In genomic region chr17:27805520-27806146, GRCh38 we compare ENCODE assay signal across 8 cellular contexts. TPM values are rescaled to one million over a fixed set of nuclear protein-coding genes. Genes with fewer than 3 reads are reported as not detected.
A peak's percentile ranks its signal among the peaks of the same experiment; 100 is the strongest.
DNase-seq lines count a peak whose midpoint lies in the region; ATAC-seq and TF ChIP-seq lines count a peak whose summit lies in the region.

No MANE protein-coding gene starts in this region.

- H3K27ac Mint-ChIP-seq in CD8-positive, alpha-beta T cell = peak overlapping the region; percentile 94
- H3K27ac Mint-ChIP-seq in activated T-helper 1 cell treated with anti-CD3 and anti-CD28 coated beads, Interleukin-12 subunit alpha, Interleukin-12 subunit beta, Interleukin-2, Interleukin-4 antibody, amounts not matched to agents 30 ng/mL and 10 ng/mL and 1 ng/mL, durations not matched to agents 14 hours and 24 hours and 36 hours = peak overlapping the region; percentile 91
- peak overlapping the region; percentile 53 for H3K27ac Mint-ChIP-seq in neural crest cell (ENCODE audit: unreplicated experiment)
- H3K27ac Mint-ChIP-seq in stimulated activated naive CD8-positive, alpha-beta T cell treated with anti-CD3 and anti-CD28 coated beads, Interleukin-15, Interleukin-2, amounts not matched to agents 100 ng/mL and 50 ng/mL, for 24 hours = peak overlapping the region; percentile 91

- peaks cover 27% of the 10 kb centered on the region for H3K4me1 Mint-ChIP-seq in CD8-positive, alpha-beta T cell (ENCODE audit: low read depth)
- peaks cover 40% of the 10 kb centered on the region for H3K4me1 Mint-ChIP-seq in activated T-helper 1 cell treated with anti-CD3 and anti-CD28 coated beads, Interleukin-12 subunit alpha, Interleukin-12 subunit beta, Interleukin-2, Interleukin-4 antibody, amounts not matched to agents 30 ng/mL and 10 ng/mL and 1 ng/mL, durations not matched to agents 14 hours and 24 hours and 36 hours (ENCODE audit: low read depth)
- peaks cover 8% of the 10 kb centered on the region for H3K4me1 Mint-ChIP-seq in neural crest cell
- peaks cover 46% of the 10 kb centered on the region for H3K4me1 Mint-ChIP-seq in stimulated activated naive CD8-positive, alpha-beta T cell treated with anti-CD3 and anti-CD28 coated beads, Interleukin-15, Interleukin-2, amounts not matched to agents 100 ng/mL and 50 ng/mL, for 24 hours (ENCODE audit: low read depth)

- H3K4me3 ChIP-seq in CD8-positive, alpha-beta T cell (ENCODE audit: low read depth, low read length) = peak overlapping the region; percentile 54
- peak overlapping the region; percentile 23 to 46 (median 40) for H3K4me3 ChIP-seq in Peyer's patch

- no peaks in the 10 kb centered on the region for H3K27me3 Mint-ChIP-seq in CD8-positive, alpha-beta T cell (ENCODE audit: low read depth)
- H3K27me3 Mint-ChIP-seq in activated T-helper 1 cell treated with anti-CD3 and anti-CD28 coated beads, Interleukin-12 subunit alpha, Interleukin-12 subunit beta, Interleukin-2, Interleukin-4 antibody, amounts not matched to agents 30 ng/mL and 10 ng/mL and 1 ng/mL, durations not matched to agents 14 hours and 24 hours and 36 hours (ENCODE audit: insufficient read depth) = peaks cover 5% of the 10 kb centered on the region
- peaks cover 17% of the 10 kb centered on the region for H3K27me3 Mint-ChIP-seq in neural crest cell (ENCODE audit: low read depth)
- no peaks in the 10 kb centered on the region for H3K27me3 Mint-ChIP-seq in stimulated activated naive CD8-positive, alpha-beta T cell treated with anti-CD3 and anti-CD28 coated beads, Interleukin-15, Interleukin-2, amounts not matched to agents 100 ng/mL and 50 ng/mL, for 24 hours

- DNase-seq in CD8-positive, alpha-beta T cell = peak; percentile 62 to 89 (median 78)
- DNase-seq in Peyer's patch = peak; percentile 84 to 94 (median 85)
- peak; percentile 76 for DNase-seq in activated T-helper 1 cell treated with anti-CD3 and anti-CD28 coated beads, Interleukin-12 subunit alpha, Interleukin-12 subunit beta, Interleukin-2, Interleukin-4 antibody, amounts not matched to agents 30 ng/mL and 10 ng/mL and 1 ng/mL, durations not matched to agents 14 hours and 24 hours and 36 hours (ENCODE audit: low spot score)
- peak; percentile 87 for DNase-seq in fibroblast of the conjunctiva (ENCODE audit: low read depth)
- DNase-seq in neural crest cell (ENCODE audit: low read depth, low spot score) = peak; percentile 84

- CTCF ChIA-PET in CD8-positive, alpha-beta T cell (lab: Charles Lee) = interaction anchor here (0.6 to 10.8 kb wide), 37 partner anchors 8 to 460 kb away, joined by 3 to 244 read pairs (median 4); partner anchors contain the start of gene LYRM9

- H3K36me3 Mint-ChIP-seq in CD8-positive, alpha-beta T cell = no peaks in the 10 kb centered on the region
- no peaks in the 10 kb centered on the region for H3K36me3 Mint-ChIP-seq in activated T-helper 1 cell treated with anti-CD3 and anti-CD28 coated beads, Interleukin-12 subunit alpha, Interleukin-12 subunit beta, Interleukin-2, Interleukin-4 antibody, amounts not matched to agents 30 ng/mL and 10 ng/mL and 1 ng/mL, durations not matched to agents 14 hours and 24 hours and 36 hours (ENCODE audit: low read depth)
- no peaks in the 10 kb centered on the region for H3K36me3 Mint-ChIP-seq in neural crest cell (ENCODE audit: low read depth)
- no peaks in the 10 kb centered on the region for H3K36me3 Mint-ChIP-seq in stimulated activated naive CD8-positive, alpha-beta T cell treated with anti-CD3 and anti-CD28 coated beads, Interleukin-15, Interleukin-2, amounts not matched to agents 100 ng/mL and 50 ng/mL, for 24 hours (ENCODE audit: low read depth)

- peaks cover 21% of the 10 kb centered on the region for H3K4me1 ChIP-seq in CD8-positive, alpha-beta T cell (ENCODE audit: insufficient read depth, low read length)
- peaks cover 5 to 37% (median 12%) of the 10 kb centered on the region in 4 donors for H3K4me1 ChIP-seq in Peyer's patch

- POLR2A ChIA-PET in CD8-positive, alpha-beta T cell (lab: Charles Lee) = interaction anchor here (0.8 to 6.0 kb wide), 5 partner anchors 21 to 236 kb away, joined by 3 to 60 read pairs (median 6); partner anchors contain the start of gene LYRM9

- intact Hi-C loops in CD8-positive, alpha-beta T cell (cut with DNase I, micrococcal nuclease) = loop anchor here (1.0 to 5.0 kb wide), 8 partner anchors 42 to 446 kb away; partner anchors contain the start of genes LYRM9 (in 2 of the 2) and NLK (in 1 of the 2)
- intact Hi-C loops in activated T-helper 1 cell treated with anti-CD3 and anti-CD28 coated beads, Interleukin-12 subunit alpha, Interleukin-12 subunit beta, Interleukin-2, Interleukin-4 antibody, amounts not matched to agents 30 ng/mL and 10 ng/mL and 1 ng/mL, durations not matched to agents 14 hours and 24 hours and 36 hours (cut with micrococcal nuclease) = loop anchor here (1.0 to 5.0 kb wide), 7 partner anchors 45 to 568 kb away; partner anchors contain the start of genes LYRM9 and TMEM97

- no peaks in the 10 kb centered on the region for H3K27me3 ChIP-seq in CD8-positive, alpha-beta T cell (ENCODE audit: insufficient read depth, low read length)
- H3K27me3 ChIP-seq in Peyer's patch = no peaks in the 10 kb centered on the region

- TF ChIP-seq POLR2A in Peyer's patch (IDR thresholded peaks at IDR 0.05) = no peak

- peak; percentile 69 for ATAC-seq in CD8-positive, alpha-beta T cell
- peak; percentile 37 for ATAC-seq in GM21390 (IDR thresholded peaks at IDR 0.05; ENCODE audit: unreplicated experiment)

- no peaks in the 10 kb centered on the region for H3K9me3 Mint-ChIP-seq in CD8-positive, alpha-beta T cell
- peaks cover 11% of the 10 kb centered on the region for H3K9me3 Mint-ChIP-seq in activated T-helper 1 cell treated with anti-CD3 and anti-CD28 coated beads, Interleukin-12 subunit alpha, Interleukin-12 subunit beta, Interleukin-2, Interleukin-4 antibody, amounts not matched to agents 30 ng/mL and 10 ng/mL and 1 ng/mL, durations not matched to agents 14 hours and 24 hours and 36 hours
- H3K9me3 Mint-ChIP-seq in neural crest cell = peaks cover 4% of the 10 kb centered on the region
- H3K9me3 Mint-ChIP-seq in stimulated activated naive CD8-positive, alpha-beta T cell treated with anti-CD3 and anti-CD28 coated beads, Interleukin-15, Interleukin-2, amounts not matched to agents 100 ng/mL and 50 ng/mL, for 24 hours = no peaks in the 10 kb centered on the region

- H3K9me3 ChIP-seq in CD8-positive, alpha-beta T cell (ENCODE audit: low read length) = no peaks in the 10 kb centered on the region
- H3K9me3 ChIP-seq in KOPT-K1 (ENCODE audit: insufficient read depth, low read length, poor library complexity, severe bottlenecking) = no peaks in the 10 kb centered on the region
- no peaks in the 10 kb centered on the region for H3K9me3 ChIP-seq in Peyer's patch

- H3K4me3 Mint-ChIP-seq in CD8-positive, alpha-beta T cell = peak overlapping the region; percentile 84
- peak overlapping the region; percentile 65 for H3K4me3 Mint-ChIP-seq in activated T-helper 1 cell treated with anti-CD3 and anti-CD28 coated beads, Interleukin-12 subunit alpha, Interleukin-12 subunit beta, Interleukin-2, Interleukin-4 antibody, amounts not matched to agents 30 ng/mL and 10 ng/mL and 1 ng/mL, durations not matched to agents 14 hours and 24 hours and 36 hours
- H3K4me3 Mint-ChIP-seq in neural crest cell = peak overlapping the region; percentile 17
- H3K4me3 Mint-ChIP-seq in stimulated activated naive CD8-positive, alpha-beta T cell treated with anti-CD3 and anti-CD28 coated beads, Interleukin-15, Interleukin-2, amounts not matched to agents 100 ng/mL and 50 ng/mL, for 24 hours = peak overlapping the region; percentile 68

- TF ChIP-seq CTCF in CD8-positive, alpha-beta T cell (IDR thresholded peaks at IDR 0.05) = peak; percentile 69
- TF ChIP-seq CTCF in Peyer's patch (IDR thresholded peaks at IDR 0.05) (peak; percentile 81 to 94 (median 91)), neural crest cell (conservative IDR thresholded peaks at IDR 0.05) (peak; percentile 88)

- peak overlapping the region; percentile 24 for H3K27ac ChIP-seq in CD8-positive, alpha-beta T cell (ENCODE audit: low read depth, low read length)
- H3K27ac ChIP-seq in KOPT-K1 (ENCODE audit: low read depth, low read length, poor library complexity, severe bottlenecking) (peak overlapping the region; percentile 56), Peyer's patch (peak overlapping the region; percentile 61 to 79 (median 71))

- H3K36me3 ChIP-seq in CD8-positive, alpha-beta T cell (ENCODE audit: insufficient read depth, low read length) = no peaks in the 10 kb centered on the region
- H3K36me3 ChIP-seq in KOPT-K1 (ENCODE audit: insufficient read depth, low read length) = no peaks in the 10 kb centered on the region
- no peaks in the 10 kb centered on the region for H3K36me3 ChIP-seq in Peyer's patch

RNA-seq across cellular contexts. Expression of gene NOS2, which starts 5.3 kb away (rescaled TPM):
- under 1 TPM in 1 of 2 experiments, not detected in 1; 0.08 TPM for total RNA-seq in CD8-positive, alpha-beta T cell
- 10 to 100 TPM in 1 of 4 donors, 1 to 10 TPM in 3; 6.7 to 16.5 (median 7.7) TPM for total RNA-seq in Peyer's patch
- not detected in 2 replicates for total RNA-seq in activated T-helper 1 cell treated with anti-CD3 and anti-CD28 coated beads, Interleukin-12 subunit alpha, Interleukin-12 subunit beta, Interleukin-2, Interleukin-4 antibody, amounts not matched to agents 30 ng/mL and 10 ng/mL and 1 ng/mL, durations not matched to agents 14 hours and 24 hours and 36 hours
- total RNA-seq in neural crest cell = 0.66 and 0.91 TPM in 2 replicates

Comparison
In these comparisons a context has a peak if more than half of its experiments do, and no peak if none do; other contexts are left out.
1. Peak in every context shown above with its lines: DNase-seq, ATAC-seq, H3K4me3 ChIP-seq and H3K27ac ChIP-seq.
2. H3K4me3 Mint-ChIP-seq: peak in every context shown above with its lines; median percentile 84 in CD8-positive, alpha-beta T cell; 68 in stimulated activated naive CD8-positive, alpha-beta T cell treated with anti-CD3 and anti-CD28 coated beads, Interleukin-15, Interleukin-2, amounts not matched to agents 100 ng/mL and 50 ng/mL, for 24 hours; 65 in activated T-helper 1 cell treated with anti-CD3 and anti-CD28 coated beads, Interleukin-12 subunit alpha, Interleukin-12 subunit beta, Interleukin-2, Interleukin-4 antibody, amounts not matched to agents 30 ng/mL and 10 ng/mL and 1 ng/mL, durations not matched to agents 14 hours and 24 hours and 36 hours; 17 in neural crest cell.